28 cellular contexts compared by ENCODE assay signal in the genomic region with DNA sequence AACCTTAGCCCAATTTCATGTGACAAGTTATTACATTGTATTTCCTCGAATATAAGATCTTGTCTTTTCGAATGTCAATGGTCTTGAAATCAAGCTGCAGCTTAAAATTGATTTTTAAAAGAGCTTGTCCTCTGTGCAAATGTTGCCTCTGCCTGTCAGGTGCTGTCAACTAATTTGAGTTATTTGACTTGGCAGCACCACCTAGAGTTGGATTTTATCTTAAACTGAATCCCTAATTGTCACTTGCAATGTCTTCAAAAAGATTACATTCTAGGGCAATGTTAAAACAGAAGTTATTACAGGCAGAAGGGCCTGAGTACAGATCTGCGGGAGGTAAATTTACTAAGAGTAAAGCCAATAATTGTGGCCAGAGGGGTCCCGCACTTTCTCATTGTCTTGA. TPM values are rescaled to one million over a fixed set of nuclear protein-coding genes. Genes with fewer than 3 reads are reported as not detected.
DNase-seq lines count a peak whose midpoint lies in the region; ATAC-seq and TF ChIP-seq lines count a peak whose summit lies in the region.
"Had no signal": no experiment of that assay in that cellular context is flagged by ENCODE, and none has a peak within 500 bp of the region (broad histone marks: within the 10 kb centered on the region; RNA-seq: fewer than 3 reads in every experiment).

No MANE protein-coding gene starts in this region.

- H3K9ac ChIP-seq in neural progenitor cell = no peak overlapping the region

- H3K36me3 ChIP-seq in GM23338 (ENCODE audit: insufficient read depth) (no peaks in the 10 kb centered on the region), OCI-LY7 (ENCODE audit: insufficient read depth, low read length) (no peaks in the 10 kb centered on the region), neural progenitor cell (no peaks in the 10 kb centered on the region)
- H3K36me3 ChIP-seq: SJCRH30 had no signal

- no TSS peak for BruUV-seq in OCI-LY7 (replicated peaks; lab: Mats Ljungman, UMichigan)

- H3K27ac ChIP-seq in GM23338 (ENCODE audit: low read depth) (no peak overlapping the region), OCI-LY7 (ENCODE audit: low read depth, low read length, poor library complexity, severe bottlenecking) (no peak overlapping the region), neural progenitor cell (no peak overlapping the region)
- H3K27ac ChIP-seq: HL-60, SJCRH30 had no signal

- H3K4me1 Mint-ChIP-seq in GM23338 = peaks cover 8% of the 10 kb centered on the region; the same call in 2 of the 3 replicates
- no peaks in the 10 kb centered on the region for H3K4me1 Mint-ChIP-seq in neural progenitor cell
- H3K4me1 Mint-ChIP-seq: CD8-positive, alpha-beta memory T cell; T-cell had no signal

- no peak for ATAC-seq in GM23338
- ATAC-seq in HG03460 (IDR thresholded peaks at IDR 0.05; ENCODE audit: unreplicated experiment) = no peak
- no peak for ATAC-seq in GM18867 (IDR thresholded peaks at IDR 0.05; ENCODE audit: unreplicated experiment)
- ATAC-seq: HepG2, Panc1, T-cell had no signal

- H4K20me1 ChIP-seq in GM23338 (replicated peaks; ENCODE audit: insufficient read depth) (no peaks in the 10 kb centered on the region), OCI-LY7 (ENCODE audit: insufficient read depth, low read length) (no peaks in the 10 kb centered on the region), neural progenitor cell (ENCODE audit: low read depth) (no peaks in the 10 kb centered on the region)

- H3K79me2 ChIP-seq in GM23338 (replicated peaks; ENCODE audit: insufficient read depth) = no peaks in the 10 kb centered on the region
- H3K79me2 ChIP-seq in OCI-LY7 (ENCODE audit: insufficient read depth, low read depth, low read length) = no peaks in the 10 kb centered on the region
- H3K79me2 ChIP-seq in neural progenitor cell (ENCODE audit: low read depth) = no peaks in the 10 kb centered on the region

- H3K9me2 ChIP-seq in GM23338 (ENCODE audit: insufficient read depth) (no peaks in the 10 kb centered on the region), OCI-LY7 (ENCODE audit: insufficient read depth, low read length) (no peaks in the 10 kb centered on the region)

- peak; percentile 30 to 43; a peak in 3 of 4 replicates for TF ChIP-seq CTCF in GM23338 (conservative IDR thresholded peaks at IDR 0.05; ENCODE audit: low read depth in 2 of 2)
- TF ChIP-seq CTCF in OCI-LY7 (conservative IDR thresholded peaks at IDR 0.05; ENCODE audit: low read length) = peak; percentile 43; the same call in 1 of the 2 replicates
- peak; percentile 17 for TF ChIP-seq CTCF in neural progenitor cell (IDR thresholded peaks at IDR 0.05)

- H3K27me3 ChIP-seq in GM23338 (ENCODE audit: insufficient read depth) = no peaks in the 10 kb centered on the region
- no peaks in the 10 kb centered on the region for H3K27me3 ChIP-seq in neural progenitor cell
- H3K27me3 ChIP-seq: SJCRH30 had no signal

- H3K27me3 Mint-ChIP-seq in GM23338 (ENCODE audit: insufficient read depth, low read depth, poor library complexity) (peaks cover 1% of the 10 kb centered on the region), neural progenitor cell (ENCODE audit: insufficient read depth, low read depth) (peaks cover 2% of the 10 kb centered on the region)

- intact Hi-C loops in OCI-LY7 (cut with micrococcal nuclease; ENCODE audit: unreplicated experiment) = no loop called here

- H3K4me2 ChIP-seq in GM23338 (no peak overlapping the region; the same call in 1 of the 2 replicates), OCI-LY7 (ENCODE audit: low read length) (no peak overlapping the region), neural progenitor cell (no peak overlapping the region)

- peaks cover 6% of the 10 kb centered on the region; the same call in 1 of the 2 replicates for H3K4me1 ChIP-seq in GM23338 (ENCODE audit: insufficient read depth)
- H3K4me1 ChIP-seq in OCI-LY7 (ENCODE audit: insufficient read depth, low read length, poor library complexity, severe bottlenecking) = no peaks in the 10 kb centered on the region
- H3K4me1 ChIP-seq in neural progenitor cell = peaks cover 8% of the 10 kb centered on the region
- H3K4me1 ChIP-seq: SJCRH30 had no signal

- no peaks in the 10 kb centered on the region for H3K36me3 Mint-ChIP-seq in GM23338 (ENCODE audit: low read depth)
- H3K36me3 Mint-ChIP-seq in neural progenitor cell = no peaks in the 10 kb centered on the region
- H3K36me3 Mint-ChIP-seq: T-cell had no signal

- H3F3A ChIP-seq in GM23338 (replicated peaks; ENCODE audit: low read depth) (no peaks in the 10 kb centered on the region), neural progenitor cell (ENCODE audit: low read depth) (no peaks in the 10 kb centered on the region)

- H2AFZ ChIP-seq in GM23338 (peak overlapping the region; percentile 66; the same call in 1 of the 2 replicates), OCI-LY7 (ENCODE audit: low read length) (no peak overlapping the region), neural progenitor cell (replicated peaks) (no peak overlapping the region)

- no peak overlapping the region for H3K4me3 ChIP-seq in GM23338
- H3K4me3 ChIP-seq in OCI-LY7 (ENCODE audit: low read depth, low read length, poor library complexity, severe bottlenecking) = no peak overlapping the region
- H3K4me3 ChIP-seq in neural progenitor cell = no peak overlapping the region
- H3K4me3 ChIP-seq: SJCRH30 had no signal

- POLR2A ChIA-PET in OCI-LY7 (lab: Charles Lee) = no interaction called here

- DNase-seq in NCI-H1694 (lab: John Stamatoyannopoulos, UW) (peak; percentile 26), NCI-H1694 treated with DMSO at 0.1 percent for 48 hours (lab: John Stamatoyannopoulos, UW) (no peak), GM23338 (ENCODE audit: low spot score) (no peak), OCI-LY7 (ENCODE audit: low spot score) (peak; percentile 26), neural progenitor cell (ENCODE audit: low spot score) (no peak)
- DNase-seq: AML-193; C1 segment of cervical spinal cord; CD8-positive, alpha-beta memory T cell; EL; GF-D8; H7; HFFc6; KBM-7; NCI-H1105; NCI-H187 treated with DMSO at 0.1 percent for 48 hours; NCI-H226; NCI-H524 treated with DMSO at 0.1 percent for 48 hours; SJCRH30; T-cell had no signal

- H3K9me3 ChIP-seq in OCI-LY7 (ENCODE audit: low read length) (no peaks in the 10 kb centered on the region), neural progenitor cell (ENCODE audit: low read depth) (no peaks in the 10 kb centered on the region)
- H3K9me3 ChIP-seq: SJCRH30 had no signal

- H3K4me3 Mint-ChIP-seq in GM23338 (no peak overlapping the region), neural progenitor cell (no peak overlapping the region)
- H3K4me3 Mint-ChIP-seq: CD8-positive, alpha-beta memory T cell; HFFc6; T-cell; T-helper 2 cell treated with Interferon-gamma antibody and Interleukin-4, amounts not matched to agents 5 μg/mL and 100 μg/mL, for 36 hours had no signal

- CTCF ChIA-PET in OCI-LY7 (lab: Charles Lee; ENCODE audit: unreplicated experiment) = no interaction called here

- H3K9me3 Mint-ChIP-seq in GM23338 (no peaks in the 10 kb centered on the region), neural progenitor cell (no peaks in the 10 kb centered on the region)
- H3K9me3 Mint-ChIP-seq: T-helper 2 cell treated with Interferon-gamma antibody and Interleukin-4, amounts not matched to agents 5 μg/mL and 100 μg/mL, for 36 hours had no signal

- no peak overlapping the region for H3K27ac Mint-ChIP-seq in GM23338
- H3K27ac Mint-ChIP-seq in neural progenitor cell = no peak overlapping the region
- H3K27ac Mint-ChIP-seq: CD8-positive, alpha-beta memory T cell; HFFc6; T-cell; T-helper 2 cell treated with Interferon-gamma antibody and Interleukin-4, amounts not matched to agents 5 μg/mL and 100 μg/mL, for 36 hours had no signal

TF ChIP-seq in GM23338, 12 proteins besides CTCF, POLR2A, EP300 and RAD21 (continues in another document):
- TF ChIP-seq POLR2AphosphoS5 (IDR thresholded peaks at IDR 0.05; ENCODE audit: low read depth) = no peak
- TF ChIP-seq, protein P1, sequence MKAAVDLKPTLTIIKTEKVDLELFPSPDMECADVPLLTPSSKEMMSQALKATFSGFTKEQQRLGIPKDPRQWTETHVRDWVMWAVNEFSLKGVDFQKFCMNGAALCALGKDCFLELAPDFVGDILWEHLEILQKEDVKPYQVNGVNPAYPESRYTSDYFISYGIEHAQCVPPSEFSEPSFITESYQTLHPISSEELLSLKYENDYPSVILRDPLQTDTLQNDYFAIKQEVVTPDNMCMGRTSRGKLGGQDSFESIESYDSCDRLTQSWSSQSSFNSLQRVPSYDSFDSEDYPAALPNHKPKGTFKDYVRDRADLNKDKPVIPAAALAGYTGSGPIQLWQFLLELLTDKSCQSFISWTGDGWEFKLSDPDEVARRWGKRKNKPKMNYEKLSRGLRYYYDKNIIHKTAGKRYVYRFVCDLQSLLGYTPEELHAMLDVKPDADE (IDR thresholded peaks at IDR 0.05) = no peak
- no peak for TF ChIP-seq JUNB (IDR thresholded peaks at IDR 0.05; ENCODE audit: unreplicated experiment)
- no peak for TF ChIP-seq NANOG (IDR thresholded peaks at IDR 0.05; ENCODE audit: borderline replicate concordance)
- no peak for TF ChIP-seq EZH2phosphoT487 (IDR thresholded peaks at IDR 0.05; ENCODE audit: unreplicated experiment)
- TF ChIP-seq CREB1 (CRISPR knock-in tag; IDR thresholded peaks at IDR 0.05; ENCODE audit: low read depth) = no peak
- no peak for TF ChIP-seq STAT1 (IDR thresholded peaks at IDR 0.05; ENCODE audit: unreplicated experiment)

RNA-seq across cellular contexts. Expression of a gene that starts 26.2 kb away (rescaled TPM):
- total RNA-seq in GM23338 (2014; rRNA removed; shearing (Covaris generic)) = 54.1 and 56.2 TPM in 2 replicates
- polyA plus RNA-seq in GM23338 (2016; fragmentation: Nextera tagmentation; extraction: Ambion mirVana) = 21.8 and 23.1 TPM in 2 replicates
- 0.10 and 0.54 TPM in 2 replicates for total RNA-seq in OCI-LY7 (2014; rRNA removed; shearing (Covaris generic))
- total RNA-seq in OCI-LY7 (2022) (0.17 TPM in 1 of 2 replicates, not detected in the other), neural progenitor cell (ENCODE audit: low replicate concordance) (13.3 and 14.1 TPM in 2 replicates)
- total RNA-seq: A172; CD8-positive, alpha-beta memory T cell; HepG2; HFFc6; HT-29; SJCRH30; T-cell had no signal
- polyA plus RNA-seq: AG04450; CD8-positive, alpha-beta memory T cell; HepG2 had no signal

Comparison
In these comparisons a context has a peak if more than half of its experiments do, and no peak if none do; other contexts are left out.
1. DNase-seq: peak in NCI-H1694 (single experiment) and OCI-LY7 (single experiment); none in NCI-H1694 treated with DMSO at 0.1 percent for 48 hours (single experiment), GM23338 (single experiment) and neural progenitor cell (single experiment).
2. Peak in every context shown above with its lines, with median percentiles within 50 percentile points of each other: CTCF ChIP-seq.